ENCODE assay signal across 1 cellular context in the genomic region with DNA sequence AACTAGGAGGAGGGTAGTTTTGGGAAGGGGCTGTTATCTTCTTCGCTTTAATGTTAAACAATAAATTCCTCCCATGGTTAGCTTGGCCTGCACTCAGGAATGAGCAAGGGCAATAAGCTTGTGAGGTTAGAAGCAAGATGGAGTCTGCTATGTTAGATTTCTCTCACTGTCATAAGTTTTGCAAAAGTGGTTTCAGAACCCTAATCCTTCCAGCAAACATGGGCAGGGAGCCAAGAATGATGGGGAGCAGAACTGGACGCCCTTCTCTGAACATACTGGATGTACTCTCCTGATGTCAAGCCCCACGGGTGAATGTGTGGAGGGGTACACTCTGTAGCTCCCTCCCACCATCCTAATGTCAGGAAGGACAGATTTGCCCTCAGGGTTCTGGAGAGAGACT.
TF ChIP-seq lines count a peak whose summit lies in the region.

No MANE protein-coding gene starts in this region.

TF ChIP-seq in GM12878, 131 proteins besides CTCF, POLR2A, EP300 and RAD21:
- TF ChIP-seq CHD1 (IDR thresholded peaks at IDR 0.05; ENCODE audit: low read depth, low read length), result no peak
- TF ChIP-seq, protein P1, sequence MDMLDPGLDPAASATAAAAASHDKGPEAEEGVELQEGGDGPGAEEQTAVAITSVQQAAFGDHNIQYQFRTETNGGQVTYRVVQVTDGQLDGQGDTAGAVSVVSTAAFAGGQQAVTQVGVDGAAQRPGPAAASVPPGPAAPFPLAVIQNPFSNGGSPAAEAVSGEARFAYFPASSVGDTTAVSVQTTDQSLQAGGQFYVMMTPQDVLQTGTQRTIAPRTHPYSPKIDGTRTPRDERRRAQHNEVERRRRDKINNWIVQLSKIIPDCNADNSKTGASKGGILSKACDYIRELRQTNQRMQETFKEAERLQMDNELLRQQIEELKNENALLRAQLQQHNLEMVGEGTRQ (IDR thresholded peaks at IDR 0.05; ENCODE audit: borderline replicate concordance, low read depth, low read length), result no peak
- TF ChIP-seq SPI1 (IDR thresholded peaks at IDR 0.05; ENCODE audit: borderline replicate concordance, insufficient read depth, low read depth, low read length), result no peak
- TF ChIP-seq, protein P2, sequence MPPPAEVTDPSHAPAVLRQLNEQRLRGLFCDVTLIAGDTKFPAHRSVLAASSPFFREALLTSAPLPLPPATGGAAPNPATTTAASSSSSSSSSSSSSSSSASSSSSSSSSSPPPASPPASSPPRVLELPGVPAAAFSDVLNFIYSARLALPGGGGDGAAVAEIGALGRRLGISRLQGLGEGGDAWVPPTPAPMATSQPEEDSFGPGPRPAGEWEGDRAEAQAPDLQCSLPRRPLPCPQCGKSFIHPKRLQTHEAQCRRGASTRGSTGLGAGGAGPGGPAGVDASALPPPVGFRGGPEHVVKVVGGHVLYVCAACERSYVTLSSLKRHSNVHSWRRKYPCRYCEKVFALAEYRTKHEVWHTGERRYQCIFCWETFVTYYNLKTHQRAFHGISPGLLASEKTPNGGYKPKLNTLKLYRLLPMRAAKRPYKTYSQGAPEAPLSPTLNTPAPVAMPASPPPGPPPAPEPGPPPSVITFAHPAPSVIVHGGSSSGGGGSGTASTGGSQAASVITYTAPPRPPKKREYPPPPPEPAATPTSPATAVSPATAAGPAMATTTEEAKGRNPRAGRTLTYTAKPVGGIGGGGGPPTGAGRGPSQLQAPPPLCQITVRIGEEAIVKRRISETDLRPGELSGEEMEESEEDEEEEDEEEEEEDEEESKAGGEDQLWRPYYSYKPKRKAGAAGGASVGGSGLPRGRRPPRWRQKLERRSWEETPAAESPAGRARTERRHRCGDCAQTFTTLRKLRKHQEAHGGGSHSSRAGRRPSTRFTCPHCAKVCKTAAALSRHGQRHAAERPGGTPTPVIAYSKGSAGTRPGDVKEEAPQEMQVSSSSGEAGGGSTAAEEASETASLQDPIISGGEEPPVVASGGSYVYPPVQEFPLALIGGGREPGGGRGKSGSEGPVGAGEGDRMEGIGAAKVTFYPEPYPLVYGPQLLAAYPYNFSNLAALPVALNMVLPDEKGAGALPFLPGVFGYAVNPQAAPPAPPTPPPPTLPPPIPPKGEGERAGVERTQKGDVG (CRISPR knock-in tag; IDR thresholded peaks at IDR 0.05), result no peak
- TF ChIP-seq SUPT20H (IDR thresholded peaks at IDR 0.05; ENCODE audit: borderline replicate concordance, control insufficient read depth, low read depth, low read length), result no peak
- TF ChIP-seq SIX5 (IDR thresholded peaks at IDR 0.05; ENCODE audit: low read depth, low read length, severe bottlenecking), result no peak
- no peak for TF ChIP-seq POU2F2 (IDR thresholded peaks at IDR 0.05; ENCODE audit: borderline replicate concordance, low read depth, low read length)
